20 cellular contexts compared by ENCODE assay signal in the genomic region with DNA sequence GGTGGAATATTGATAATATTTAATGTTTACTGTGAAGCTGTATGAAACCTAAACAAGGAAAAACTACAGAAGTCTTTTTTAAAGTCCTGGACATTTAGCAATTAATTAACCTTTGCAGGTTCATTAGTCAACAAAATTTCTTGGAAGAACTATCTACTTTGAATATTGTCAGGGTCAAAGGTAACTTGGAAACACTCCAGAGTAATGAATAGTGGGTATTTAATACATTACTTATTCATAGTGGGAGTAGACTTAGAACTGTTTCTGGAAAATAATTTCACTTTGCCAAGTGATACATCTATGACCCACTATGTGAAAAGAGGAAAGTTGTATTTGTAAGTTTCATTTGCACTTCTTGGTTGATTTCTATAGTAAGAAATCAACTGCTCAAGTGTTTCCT.
DNase-seq lines count a peak whose midpoint lies in the region; ATAC-seq and TF ChIP-seq lines count a peak whose summit lies in the region.
"Had no signal": no experiment of that assay in that cellular context is flagged by ENCODE, and none has a peak within 500 bp of the region (broad histone marks: within the 10 kb centered on the region; RNA-seq: fewer than 3 reads in every experiment).

No MANE protein-coding gene starts in this region.

- no peak for TF ChIP-seq CTCF in hepatocyte (IDR thresholded peaks at IDR 0.05; ENCODE audit: poor library complexity)

- peak; percentile 86 for ATAC-seq in left lobe of liver
- ATAC-seq in GM21825 (IDR thresholded peaks at IDR 0.05; ENCODE audit: unreplicated experiment): no peak
- no peak for ATAC-seq in GM21423 (IDR thresholded peaks at IDR 0.05; ENCODE audit: unreplicated experiment)
- ATAC-seq: GM12878 had no signal

- H3K79me2 ChIP-seq in hepatocyte: no peaks in the 10 kb centered on the region

- H3K9me3 ChIP-seq in hepatocyte (ENCODE audit: low read depth): no peaks in the 10 kb centered on the region
- H3K9me3 ChIP-seq: BE2C had no signal

- no peaks in the 10 kb centered on the region for H3K27me3 ChIP-seq in hepatocyte
- H3K27me3 ChIP-seq: BE2C had no signal

- peak; percentile 54 for DNase-seq in HT-29 (ENCODE audit: low spot score)
- peak; percentile 10 for DNase-seq in hepatocyte (ENCODE audit: low spot score)
- DNase-seq in left lobe of liver (ENCODE audit: low spot score): no peak
- no peak for DNase-seq in SHP77 (lab: John Stamatoyannopoulos, UW)
- DNase-seq: ACHN; BE2C; C1 segment of cervical spinal cord; CD4-positive, CD25-positive, alpha-beta regulatory T cell; CD8-positive, alpha-beta memory T cell; COR-L47; DMS 273 treated with DMSO at 0.1 percent for 48 hours; DMS53; DND-41; EL; GM23248; HCEC 1CT; IMR-90 had no signal

- H3K4me2 ChIP-seq in hepatocyte: peak overlapping the region; percentile 57

- H2AFZ ChIP-seq in hepatocyte: no peak overlapping the region
- H2AFZ ChIP-seq: GM23248 had no signal

- H3K27ac ChIP-seq in hepatocyte: no peak overlapping the region
- H3K27ac ChIP-seq: GM23248 had no signal

- no peak overlapping the region for H3K4me3 ChIP-seq in hepatocyte
- H3K4me3 ChIP-seq: GM12878, GM23248 had no signal

- no peaks in the 10 kb centered on the region for H3K9me2 ChIP-seq in hepatocyte (replicated peaks; ENCODE audit: insufficient read depth)

- H4K20me1 ChIP-seq in hepatocyte (ENCODE audit: insufficient read depth, poor library complexity, severe bottlenecking): no peaks in the 10 kb centered on the region

- H3K4me1 ChIP-seq in hepatocyte (ENCODE audit: insufficient read depth): no peaks in the 10 kb centered on the region
- H3K4me1 ChIP-seq: BE2C had no signal

- H3K36me3 ChIP-seq in hepatocyte (replicated peaks; ENCODE audit: insufficient read depth, low read depth): no peaks in the 10 kb centered on the region
- H3K36me3 ChIP-seq: BE2C had no signal

Comparison
In these comparisons a context has a peak if more than half of its experiments do, and no peak if none do; other contexts are left out.
1. DNase-seq: peak in HT-29 (single experiment) and hepatocyte (single experiment); none in left lobe of liver (single experiment) and SHP77 (0 of 2).